In the genomic region with DNA sequence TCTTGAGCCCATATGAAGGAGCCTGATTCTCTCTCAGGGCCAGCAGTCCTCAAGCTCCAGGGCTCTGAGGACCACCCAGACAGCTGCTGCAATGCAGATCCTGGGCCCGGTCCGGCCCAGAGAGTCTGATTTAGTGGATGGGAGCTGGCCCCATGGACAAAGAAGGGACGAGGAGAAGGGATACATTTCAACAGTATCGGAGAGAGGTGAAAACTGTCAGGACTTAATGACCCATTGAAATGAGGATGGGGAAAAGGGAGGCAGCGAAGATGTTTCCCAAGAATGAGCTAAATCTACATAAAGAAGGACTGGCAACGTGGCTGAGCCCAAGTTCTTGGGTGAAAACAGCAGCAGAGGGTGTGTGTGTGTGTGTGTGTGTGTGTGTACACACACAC, we compare ENCODE assay signal across 13 cellular contexts. TPM values are rescaled to one million over a fixed set of nuclear protein-coding genes. Genes with fewer than 3 reads are reported as not detected.
A peak's percentile ranks its signal among the peaks of the same experiment; 100 is the strongest.
DNase-seq lines count a peak whose midpoint lies in the region; ATAC-seq and TF ChIP-seq lines count a peak whose summit lies in the region.
"Had no signal": no experiment of that assay in that cellular context is flagged by ENCODE, and none has a peak within 500 bp of the region (broad histone marks: within the 10 kb centered on the region; RNA-seq: fewer than 3 reads in every experiment).

No MANE protein-coding gene starts in this region.

- H3K4me1 ChIP-seq in PC-3 (ENCODE audit: insufficient read depth, low read length) (no peaks in the 10 kb centered on the region), sigmoid colon (peaks cover 0 to 10% (median 6%) of the 10 kb centered on the region in 4 donors)
- H3K4me1 ChIP-seq in effector memory CD4-positive, alpha-beta T cell (ENCODE audit: control insufficient read depth, insufficient read depth, low read length, poor library complexity, severe bottlenecking) = peaks cover 46% of the 10 kb centered on the region

- CTCF ChIA-PET in PC-3 (lab: Charles Lee) = interaction anchor here (0.6 to 1.3 kb wide), 2 partner anchors 33 to 103 kb away, joined by 4 to 10 read pairs; partner anchors contain the start of gene ANKRD39

- H3K9me3 ChIP-seq in PC-3 (ENCODE audit: low read length) (no peaks in the 10 kb centered on the region), sigmoid colon (no peaks in the 10 kb centered on the region)
- no peaks in the 10 kb centered on the region for H3K9me3 ChIP-seq in effector memory CD4-positive, alpha-beta T cell (ENCODE audit: control insufficient read depth, low read length)

- H3K9me2 ChIP-seq in PC-3 (replicated peaks; ENCODE audit: low read length) = no peaks in the 10 kb centered on the region

- H3F3A ChIP-seq in PC-3 (ENCODE audit: low read length, unreplicated experiment) = no peaks in the 10 kb centered on the region

- no peak for ATAC-seq in PC-3
- no peak for ATAC-seq in HG03159 (IDR thresholded peaks at IDR 0.05; ENCODE audit: unreplicated experiment)

- H3K9ac ChIP-seq in PC-3 (ENCODE audit: low read length) = no peak overlapping the region

- no peak overlapping the region for H3K27ac ChIP-seq in PC-3 (ENCODE audit: low read length)
- H3K27ac ChIP-seq in effector memory CD4-positive, alpha-beta T cell (ENCODE audit: insufficient read depth, low read length, poor library complexity, severe bottlenecking) = peak overlapping the region; percentile 71
- no peak overlapping the region for H3K27ac ChIP-seq in sigmoid colon
- H3K27ac ChIP-seq: hepatocyte had no signal

- peaks cover 54% of the 10 kb centered on the region for H3K4me1 Mint-ChIP-seq in activated naive CD8-positive, alpha-beta T cell (ENCODE audit: low read depth)
- peaks cover 41% of the 10 kb centered on the region for H3K4me1 Mint-ChIP-seq in activated naive CD8-positive, alpha-beta T cell treated with anti-CD3 and anti-CD28 coated beads for 36 hours

- DNase-seq in activated naive CD8-positive, alpha-beta T cell treated with anti-CD3 and anti-CD28 coated beads for 36 hours = no peak
- DNase-seq in PC-3 = no peak
- DNase-seq in effector memory CD4-positive, alpha-beta T cell = no peak
- DNase-seq in sigmoid colon = peak; percentile 28
- DNase-seq in NCI-H2196 (lab: John Stamatoyannopoulos, UW; ENCODE audit: unreplicated experiment) = no peak
- no peak for DNase-seq in stimulated activated naive CD4-positive, alpha-beta T cell treated with Interleukin-2 at 50 U/mL for 16 hours (lab: John Stamatoyannopoulos, UW)

- WGBS in sigmoid colon, 2 donors = 48 to 79% methylated on average over 6 of the region's 6 CpGs

- H3K9me3 Mint-ChIP-seq in activated naive CD8-positive, alpha-beta T cell (ENCODE audit: low read depth) = no peaks in the 10 kb centered on the region
- no peaks in the 10 kb centered on the region for H3K9me3 Mint-ChIP-seq in activated naive CD8-positive, alpha-beta T cell treated with anti-CD3 and anti-CD28 coated beads for 36 hours
- H3K9me3 Mint-ChIP-seq: GM23338 had no signal

- intact Hi-C loops in PC-3 (cut with micrococcal nuclease) = loop anchor here (5.0 kb wide), 1 partner anchor 151 kb away; the partner anchor contains the start of gene ANKRD36
- intact Hi-C loops in sigmoid colon (cut with DNase I) = loop anchor here (1.0 to 10.0 kb wide), 5 partner anchors 103 to 324 kb away; partner anchors contain the start of genes ANKRD39, CNNM4, FAHD2B and KANSL3

- peak overlapping the region; percentile 29 for H3K27ac Mint-ChIP-seq in activated naive CD8-positive, alpha-beta T cell
- H3K27ac Mint-ChIP-seq in activated naive CD8-positive, alpha-beta T cell treated with anti-CD3 and anti-CD28 coated beads for 36 hours = no peak overlapping the region
- H3K27ac Mint-ChIP-seq: GM23338 had no signal

- TF ChIP-seq POLR2A in sigmoid colon (IDR thresholded peaks at IDR 0.05) = no peak

- H3K4me2 ChIP-seq in PC-3 (ENCODE audit: low read length) = 0 out of 2 replicates have a peak overlapping the region, but pooled peaks have one; percentile 13
- H3K4me2 ChIP-seq: GM23338, hepatocyte had no signal

- H3K4me3 Mint-ChIP-seq in activated naive CD8-positive, alpha-beta T cell = no peak overlapping the region
- no peak overlapping the region for H3K4me3 Mint-ChIP-seq in activated naive CD8-positive, alpha-beta T cell treated with anti-CD3 and anti-CD28 coated beads for 36 hours
- H3K4me3 Mint-ChIP-seq: GM23338 had no signal

- TF ChIP-seq CTCF in PC-3 (conservative IDR thresholded peaks at IDR 0.05; ENCODE audit: low read depth, low read length) = no peak
- TF ChIP-seq CTCF in sigmoid colon (IDR thresholded peaks at IDR 0.05) = no peak

- no peak overlapping the region for H3K4me3 ChIP-seq in PC-3 (ENCODE audit: low read length)
- H3K4me3 ChIP-seq in effector memory CD4-positive, alpha-beta T cell (ENCODE audit: insufficient read depth, low read depth, low read length, poor library complexity, severe bottlenecking) = no peak overlapping the region
- H3K4me3 ChIP-seq in sigmoid colon = no peak overlapping the region
- H3K4me3 ChIP-seq: GM12878, GM23338, hepatocyte had no signal

- TF ChIP-seq EP300 in sigmoid colon (IDR thresholded peaks at IDR 0.05) = no peak

- H3K27me3 Mint-ChIP-seq in activated naive CD8-positive, alpha-beta T cell = no peaks in the 10 kb centered on the region
- H3K27me3 Mint-ChIP-seq in activated naive CD8-positive, alpha-beta T cell treated with anti-CD3 and anti-CD28 coated beads for 36 hours = peaks cover 3% of the 10 kb centered on the region

- no peaks in the 10 kb centered on the region for H3K36me3 Mint-ChIP-seq in activated naive CD8-positive, alpha-beta T cell
- H3K36me3 Mint-ChIP-seq in activated naive CD8-positive, alpha-beta T cell treated with anti-CD3 and anti-CD28 coated beads for 36 hours = no peaks in the 10 kb centered on the region

- H4K20me1 ChIP-seq in PC-3 (ENCODE audit: low read length) = no peaks in the 10 kb centered on the region

- H3K79me2 ChIP-seq in PC-3 (ENCODE audit: low read length) = no peaks in the 10 kb centered on the region
- H3K79me2 ChIP-seq: hepatocyte had no signal

- no TSS peak for BruUV-seq in PC-3 (replicated peaks; lab: Mats Ljungman, UMichigan)

- peak overlapping the region; percentile 14; the same call in 1 of the 2 replicates for H2AFZ ChIP-seq in PC-3 (ENCODE audit: low read length)
- H2AFZ ChIP-seq: GM23338, hepatocyte had no signal

- POLR2A ChIA-PET in PC-3 (lab: Charles Lee; ENCODE audit: unreplicated experiment) = no interaction called here

- no peaks in the 10 kb centered on the region for H3K27me3 ChIP-seq in PC-3 (ENCODE audit: low read length)
- no peaks in the 10 kb centered on the region for H3K27me3 ChIP-seq in effector memory CD4-positive, alpha-beta T cell (replicated peaks; ENCODE audit: control insufficient read depth, insufficient read depth, low read length, poor library complexity, severe bottlenecking)
- H3K27me3 ChIP-seq in sigmoid colon = no peaks in the 10 kb centered on the region
- H3K27me3 ChIP-seq: hepatocyte had no signal

- H3K36me3 ChIP-seq in PC-3 (ENCODE audit: low read depth, low read length) (no peaks in the 10 kb centered on the region), sigmoid colon (no peaks in the 10 kb centered on the region)
- no peaks in the 10 kb centered on the region for H3K36me3 ChIP-seq in effector memory CD4-positive, alpha-beta T cell (ENCODE audit: control insufficient read depth, insufficient read depth, low read length)

RNA-seq across cellular contexts. Expression of gene FAM178B, which starts 25.4 kb away (rescaled TPM):
- total RNA-seq in activated naive CD8-positive, alpha-beta T cell treated with anti-CD3 and anti-CD28 coated beads for 36 hours = under 1 TPM; 0.28 to 0.47 TPM
- total RNA-seq in PC-3 (2014; rRNA removed) (not detected in 2 replicates), sigmoid colon (1 to 10 TPM in 3 of 4 donors, under 1 TPM in 1; 0.36 to 2.5 (median 1.9) TPM)
- 1 to 10 TPM in 1 of 3 donors, under 1 TPM in 1, not detected in 1; 0.51 to 1.2 TPM for polyA plus RNA-seq in sigmoid colon
- total RNA-seq: epithelial cell of proximal tubule, GM12878, GM23338, hepatocyte had no signal
- polyA plus RNA-seq: AG04450 had no signal
